8 cellular contexts compared by ENCODE assay signal in genomic region chr7:105673367-105674188, GRCh38.
DNase-seq lines count a peak whose midpoint lies in the region; ATAC-seq and TF ChIP-seq lines count a peak whose summit lies in the region.

No MANE protein-coding gene starts in this region.

- peak overlapping the region; percentile 77 for H3K27ac Mint-ChIP-seq in activated CD4-positive, alpha-beta T cell treated with anti-CD3 and anti-CD28 coated beads for 36 hours
- H3K27ac Mint-ChIP-seq in dendritic cell treated with granulocyte-macrophage colony-stimulating factor and Interleukin-4, amounts not matched to agents 40 ng/mL and 50 ng/mL, for 4 days: peak overlapping the region; percentile 16

- TF ChIP-seq CTCF in gastrocnemius medialis (IDR thresholded peaks at IDR 0.05 in 4 of 5, conservative IDR thresholded peaks at IDR 0.05 in 1 of 5) (no peak), tibial artery (IDR thresholded peaks at IDR 0.05) (no peak)

- CTCF ChIA-PET in activated CD4-positive, alpha-beta T cell treated with anti-CD3 and anti-CD28 coated beads for 36 hours (lab: Charles Lee): interaction anchor here (0.9 to 4.0 kb wide), 8 partner anchors 11 to 369 kb away, joined by 3 to 20 read pairs (median 4); no protein-coding TSS in a partner anchor

- intact Hi-C loops in activated CD4-positive, alpha-beta T cell treated with anti-CD3 and anti-CD28 coated beads for 36 hours (cut with DNase I, micrococcal nuclease): loop anchor here in 1 of 2 experiments (2.0 kb wide), 1 partner anchor 135 kb away; no protein-coding TSS in a partner anchor
- intact Hi-C loops in dendritic cell treated with granulocyte-macrophage colony-stimulating factor and Interleukin-4, amounts not matched to agents 40 ng/mL and 50 ng/mL, for 4 days (cut with micrococcal nuclease): loop anchor here (10.0 kb wide), 1 partner anchor 431 kb away; no protein-coding TSS in a partner anchor
- intact Hi-C loops in gastrocnemius medialis (cut with DNase I; ENCODE audit: low total_unique reads) (loop anchor here (5.0 to 10.0 kb wide), 3 partner anchors 104 to 204 kb away; partner anchors contain the start of genes ATXN7L1 and PUS7), tibial artery (cut with DNase I; ENCODE audit: low total_unique reads) (no loop called here)

- H3K27me3 ChIP-seq in gastrocnemius medialis (no peaks in the 10 kb centered on the region), tibial artery (no peaks in the 10 kb centered on the region)

- H3K4me3 Mint-ChIP-seq in activated CD4-positive, alpha-beta T cell treated with anti-CD3 and anti-CD28 coated beads for 36 hours: no peak overlapping the region
- H3K4me3 Mint-ChIP-seq in dendritic cell treated with granulocyte-macrophage colony-stimulating factor and Interleukin-4, amounts not matched to agents 40 ng/mL and 50 ng/mL, for 4 days: no peak overlapping the region

- peaks cover 61% of the 10 kb centered on the region for H3K4me1 Mint-ChIP-seq in activated CD4-positive, alpha-beta T cell treated with anti-CD3 and anti-CD28 coated beads for 36 hours
- peaks cover 54% of the 10 kb centered on the region for H3K4me1 Mint-ChIP-seq in dendritic cell treated with granulocyte-macrophage colony-stimulating factor and Interleukin-4, amounts not matched to agents 40 ng/mL and 50 ng/mL, for 4 days (ENCODE audit: low read depth)

- peak; percentile 34 for DNase-seq in activated CD4-positive, alpha-beta T cell treated with anti-CD3 and anti-CD28 coated beads for 36 hours
- no peak for DNase-seq in activated CD4-positive, alpha-beta T cell treated with anti-CD3 and anti-CD28 coated beads for 4 hours
- DNase-seq in NCI-H2107 (lab: John Stamatoyannopoulos, UW): peak; percentile 94
- DNase-seq in gastrocnemius medialis: peak; percentile 46 to 81
- no peak for DNase-seq in MV-4-11 (lab: John Stamatoyannopoulos, UW)
- no peak for DNase-seq in tibial artery

- H3K9me3 Mint-ChIP-seq in activated CD4-positive, alpha-beta T cell treated with anti-CD3 and anti-CD28 coated beads for 36 hours (ENCODE audit: low read depth): no peaks in the 10 kb centered on the region
- no peaks in the 10 kb centered on the region for H3K9me3 Mint-ChIP-seq in dendritic cell treated with granulocyte-macrophage colony-stimulating factor and Interleukin-4, amounts not matched to agents 40 ng/mL and 50 ng/mL, for 4 days

- peaks cover 38 to 48% of the 10 kb centered on the region in 2 donors for H3K4me1 ChIP-seq in gastrocnemius medialis
- peaks cover 0 to 15% (median 5%) of the 10 kb centered on the region in 4 donors for H3K4me1 ChIP-seq in tibial artery

- H3K36me3 Mint-ChIP-seq in activated CD4-positive, alpha-beta T cell treated with anti-CD3 and anti-CD28 coated beads for 36 hours (ENCODE audit: low read depth): peaks cover 16% of the 10 kb centered on the region
- H3K36me3 Mint-ChIP-seq in dendritic cell treated with granulocyte-macrophage colony-stimulating factor and Interleukin-4, amounts not matched to agents 40 ng/mL and 50 ng/mL, for 4 days (ENCODE audit: low read depth): peaks cover 65% of the 10 kb centered on the region

- POLR2A ChIA-PET in activated CD4-positive, alpha-beta T cell treated with anti-CD3 and anti-CD28 coated beads for 36 hours (lab: Charles Lee): interaction anchor here (0.6 kb wide), 1 partner anchor 612 kb away, joined by 3 read pairs; no protein-coding TSS in a partner anchor

- peak; percentile 13 for ATAC-seq in activated CD4-positive, alpha-beta T cell treated with anti-CD3 and anti-CD28 coated beads for 36 hours
- ATAC-seq in gastrocnemius medialis (peak; percentile 81 to 88), HG03442 (IDR thresholded peaks at IDR 0.05; ENCODE audit: unreplicated experiment) (no peak)

- H3K36me3 ChIP-seq in gastrocnemius medialis (no peaks in the 10 kb centered on the region), tibial artery (no peaks in the 10 kb centered on the region)

- no peak for TF ChIP-seq POLR2A in gastrocnemius medialis (IDR thresholded peaks at IDR 0.05)

- H3K27me3 Mint-ChIP-seq in activated CD4-positive, alpha-beta T cell treated with anti-CD3 and anti-CD28 coated beads for 36 hours: no peaks in the 10 kb centered on the region
- no peaks in the 10 kb centered on the region for H3K27me3 Mint-ChIP-seq in dendritic cell treated with granulocyte-macrophage colony-stimulating factor and Interleukin-4, amounts not matched to agents 40 ng/mL and 50 ng/mL, for 4 days

- in situ Hi-C loops in gastrocnemius medialis (cut with MboI; ENCODE audit: low sequenced_read_pairs in 4 of 4): loop anchor here in 1 of 4 donors (25.0 kb wide), 2 partner anchors 364 to 489 kb away; no protein-coding TSS in a partner anchor

- H3K27ac ChIP-seq in gastrocnemius medialis: peak overlapping the region; percentile 70 to 80 (median 77)
- H3K27ac ChIP-seq in tibial artery: no peak overlapping the region

- H3K4me3 ChIP-seq in gastrocnemius medialis (no peak overlapping the region), tibial artery (no peak overlapping the region)

- no peaks in the 10 kb centered on the region for H3K9me3 ChIP-seq in gastrocnemius medialis
- no peaks in the 10 kb centered on the region for H3K9me3 ChIP-seq in tibial artery

Comparison
In these comparisons a context has a peak if more than half of its experiments do, and no peak if none do; other contexts are left out.
1. DNase-seq: peak in activated CD4-positive, alpha-beta T cell treated with anti-CD3 and anti-CD28 coated beads for 36 hours (single experiment), NCI-H2107 (single experiment) and gastrocnemius medialis (2 of 2); none in activated CD4-positive, alpha-beta T cell treated with anti-CD3 and anti-CD28 coated beads for 4 hours (0 of 2), MV-4-11 (single experiment) and tibial artery (0 of 2).
2. H3K27ac ChIP-seq: peak in gastrocnemius medialis (4 of 4); none in tibial artery (0 of 2).